ENCODE assay signal across 12 cellular contexts in genomic region chr6:25025919-25026301, GRCh38.
DNase-seq lines count a peak whose midpoint lies in the region; ATAC-seq, FAIRE-seq and TF ChIP-seq lines count a peak whose summit lies in the region.
"Had no signal": no experiment of that assay in that cellular context is flagged by ENCODE, and none has a peak within 500 bp of the region (broad histone marks: within the 10 kb centered on the region; RNA-seq: fewer than 3 reads in every experiment).

No MANE protein-coding gene starts in this region.

- no peaks in the 10 kb centered on the region for H3K79me2 ChIP-seq in osteoblast (ENCODE audit: insufficient read depth, low read length)

- intact Hi-C loops in activated CD4-positive, alpha-beta T cell treated with anti-CD3 and anti-CD28 coated beads, Interleukin-2, amount 10 ng/mL, durations not matched to agents 24 days and 14 days (cut with micrococcal nuclease) = loop anchor here (1.0 kb wide), 3 partner anchors 8 to 19 kb away; no protein-coding TSS in a partner anchor

- H3K36me3 ChIP-seq in osteoblast (ENCODE audit: insufficient read depth, low read length) = no peaks in the 10 kb centered on the region
- H3K36me3 ChIP-seq: upper lobe of left lung had no signal

- no peaks in the 10 kb centered on the region for H3K9me3 ChIP-seq in osteoblast (ENCODE audit: low read depth, low read length)
- H3K9me3 ChIP-seq: upper lobe of left lung had no signal

- peak overlapping the region; percentile 73 for H2AFZ ChIP-seq in osteoblast (ENCODE audit: low read length)

- peaks cover 4% of the 10 kb centered on the region for H3K4me1 ChIP-seq in osteoblast (ENCODE audit: insufficient read depth, low read length)

- peaks cover 41% of the 10 kb centered on the region for H3K4me1 Mint-ChIP-seq in activated CD4-positive, alpha-beta T cell treated with anti-CD3 and anti-CD28 coated beads, Interleukin-2, amount 10 ng/mL, durations not matched to agents 24 days and 14 days

- no peaks in the 10 kb centered on the region for H4K20me1 ChIP-seq in osteoblast (ENCODE audit: insufficient read depth, low read length)

- no peak overlapping the region for H3K27ac ChIP-seq in osteoblast (ENCODE audit: low read depth, low read length)

- no peaks in the 10 kb centered on the region for H3K27me3 ChIP-seq in osteoblast (ENCODE audit: insufficient read depth, low read length)
- H3K27me3 ChIP-seq: upper lobe of left lung had no signal

- FAIRE-seq in GM12891 (lab: Jason Lieb, UNC) (no peak), HTR-8/SVneo (lab: Jason Lieb, UNC) (no peak)
- FAIRE-seq: A204.1 had no signal

- TF ChIP-seq CTCF in osteoblast (IDR thresholded peaks at IDR 0.05; ENCODE audit: extremely low read depth, low read depth, low read length) = no peak

- no peak for DNase-seq in activated CD4-positive, alpha-beta T cell treated with anti-CD3 and anti-CD28 coated beads, Interleukin-2, amount 10 ng/mL, durations not matched to agents 24 days and 14 days
- DNase-seq in activated CD4-positive, alpha-beta T cell treated with anti-CD3 and anti-CD28 coated beads, Interleukin-2, amount 50 U/mL, for 1 hour = no peak
- DNase-seq in M059J (ENCODE audit: low read depth) = peak; percentile 34
- no peak for DNase-seq in activated naive CD4-positive, alpha-beta T cell treated with anti-CD3 and anti-CD28 coated beads, Interleukin-2, amount 50 U/mL, for 72 hours (ENCODE audit: low spot score in 2 of 2)
- DNase-seq in osteoblast (ENCODE audit: insufficient read length, low spot score, missing footprints) = no peak
- DNase-seq in GM12891 (ENCODE audit: insufficient read length, low spot score) = no peak
- DNase-seq in stimulated activated CD4-positive, alpha-beta T cell treated with anti-CD3 and anti-CD28 coated beads, Interleukin-2, amount 100 ng/mL, for 24 hours = no peak
- DNase-seq in HTR-8/SVneo (ENCODE audit: insufficient read length, low spot score) = no peak
- DNase-seq: Calu3, naive B cell, upper lobe of left lung had no signal

- H3K36me3 Mint-ChIP-seq in activated CD4-positive, alpha-beta T cell treated with anti-CD3 and anti-CD28 coated beads, Interleukin-2, amount 10 ng/mL, durations not matched to agents 24 days and 14 days (ENCODE audit: low read depth) = peaks cover 7% of the 10 kb centered on the region
- H3K36me3 Mint-ChIP-seq in activated naive CD4-positive, alpha-beta T cell treated with anti-CD3 and anti-CD28 coated beads, Interleukin-2, amount 50 U/mL, for 72 hours = peaks cover 0 to 20% of the 10 kb centered on the region in 2 donors
- H3K36me3 Mint-ChIP-seq: naive B cell had no signal

- H3K27me3 Mint-ChIP-seq in activated CD4-positive, alpha-beta T cell treated with anti-CD3 and anti-CD28 coated beads, Interleukin-2, amount 10 ng/mL, durations not matched to agents 24 days and 14 days = no peaks in the 10 kb centered on the region
- H3K27me3 Mint-ChIP-seq: naive B cell had no signal

- H3K4me3 ChIP-seq in osteoblast (ENCODE audit: insufficient read depth, low read length) = no peak overlapping the region
- H3K4me3 ChIP-seq: upper lobe of left lung had no signal

- TF ChIP-seq POLR2A in GM12891 (IDR thresholded peaks at IDR 0.05; ENCODE audit: low read depth, low read length) = no peak

- no peaks in the 10 kb centered on the region for H3K9me3 Mint-ChIP-seq in activated CD4-positive, alpha-beta T cell treated with anti-CD3 and anti-CD28 coated beads, Interleukin-2, amount 10 ng/mL, durations not matched to agents 24 days and 14 days
- H3K9me3 Mint-ChIP-seq in activated naive CD4-positive, alpha-beta T cell treated with anti-CD3 and anti-CD28 coated beads, Interleukin-2, amount 50 U/mL, for 72 hours = no peaks in the 10 kb centered on the region
- H3K9me3 Mint-ChIP-seq: naive B cell had no signal

- peak; percentile 63 to 82 for ATAC-seq in activated naive CD4-positive, alpha-beta T cell treated with anti-CD3 and anti-CD28 coated beads, Interleukin-2, amount 50 U/mL, for 72 hours

- H3K4me2 ChIP-seq in osteoblast (ENCODE audit: insufficient read depth, low read length) = peak overlapping the region; percentile 12

- peak overlapping the region; percentile 73 for H3K27ac Mint-ChIP-seq in activated CD4-positive, alpha-beta T cell treated with anti-CD3 and anti-CD28 coated beads, Interleukin-2, amount 10 ng/mL, durations not matched to agents 24 days and 14 days
- H3K27ac Mint-ChIP-seq in activated naive CD4-positive, alpha-beta T cell treated with anti-CD3 and anti-CD28 coated beads, Interleukin-2, amount 50 U/mL, for 72 hours = peak overlapping the region; percentile 30 to 81
- H3K27ac Mint-ChIP-seq: naive B cell had no signal

- peak overlapping the region; percentile 46 for H3K4me3 Mint-ChIP-seq in activated CD4-positive, alpha-beta T cell treated with anti-CD3 and anti-CD28 coated beads, Interleukin-2, amount 10 ng/mL, durations not matched to agents 24 days and 14 days

TF ChIP-seq in GM12891, 5 proteins besides CTCF, POLR2A, EP300 and RAD21:
- TF ChIP-seq POU2F2 (IDR thresholded peaks at IDR 0.05; ENCODE audit: low read depth, low read length) (no peak), SPI1 (IDR thresholded peaks at IDR 0.05; ENCODE audit: low read depth, low read length) (no peak), POLR2AphosphoS5 (IDR thresholded peaks at IDR 0.05; ENCODE audit: low read depth, low read length) (no peak), TAF1 (IDR thresholded peaks at IDR 0.05; ENCODE audit: low read depth, low read length) (no peak), PAX5 (IDR thresholded peaks at IDR 0.05; ENCODE audit: insufficient read depth, low read length, severe bottlenecking) (no peak)
